ENCODE assay signal across 1 cellular context in genomic region chr2:34096552-34097171, GRCh38.
TF ChIP-seq lines count a peak whose summit lies in the region.

No MANE protein-coding gene starts in this region.

TF ChIP-seq in GM23338, 12 proteins besides CTCF, POLR2A, EP300 and RAD21 (continued from another document):
- TF ChIP-seq REST (IDR thresholded peaks at IDR 0.05; ENCODE audit: unreplicated experiment) (no peak), ZNF114 (CRISPR knock-in tag; IDR thresholded peaks at IDR 0.05) (no peak), ETS1 (IDR thresholded peaks at IDR 0.05) (no peak), NANOG (IDR thresholded peaks at IDR 0.05; ENCODE audit: borderline replicate concordance) (no peak), JUNB (IDR thresholded peaks at IDR 0.05; ENCODE audit: unreplicated experiment) (no peak)
